9 cellular contexts compared by ENCODE assay signal in genomic region chr4:51845055-51845426, GRCh38. TPM values are rescaled to one million over a fixed set of nuclear protein-coding genes. Genes with fewer than 3 reads are reported as not detected.
DNase-seq lines count a peak whose midpoint lies in the region; ATAC-seq, FAIRE-seq and TF ChIP-seq lines count a peak whose summit lies in the region.
"Had no signal": no experiment of that assay in that cellular context is flagged by ENCODE, and none has a peak within 500 bp of the region (broad histone marks: within the 10 kb centered on the region; RNA-seq: fewer than 3 reads in every experiment).

No MANE protein-coding gene starts in this region.

- H3K36me3 ChIP-seq in Karpas-422 (ENCODE audit: insufficient read depth, low read length), result peaks cover 30% of the 10 kb centered on the region
- H3K36me3 ChIP-seq in naive thymus-derived CD4-positive, alpha-beta T cell (ENCODE audit: control insufficient read depth in 2 of 3, insufficient read depth in 3 of 3, low read length in 3 of 3), result peaks cover 0 to 12% (median 0%) of the 10 kb centered on the region in 3 experiments

- POLR2A ChIA-PET in AG04450 (lab: Yijun Ruan, JAX), result no interaction called here
- POLR2A ChIA-PET in naive thymus-derived CD4-positive, alpha-beta T cell (lab: Charles Lee), result no interaction called here

- CTCF ChIA-PET in AG04450 (lab: Charles Lee), result no interaction called here
- CTCF ChIA-PET in naive thymus-derived CD4-positive, alpha-beta T cell (lab: Charles Lee), result no interaction called here

- H3K27ac Mint-ChIP-seq in naive thymus-derived CD4-positive, alpha-beta T cell, result peak overlapping the region; percentile 3 to 98 (median 76)

- TF ChIP-seq CTCF in AG04450 (IDR thresholded peaks at IDR 0.05; ENCODE audit: low read depth, low read length) (no peak), coronary artery (IDR thresholded peaks at IDR 0.05) (no peak)

- H3K9me3 Mint-ChIP-seq in naive thymus-derived CD4-positive, alpha-beta T cell, result peaks cover 0 to 1% (median 0%) of the 10 kb centered on the region in 11 donors

- H3K27me3 ChIP-seq in AG04450 (ENCODE audit: control insufficient read depth, insufficient read depth, low read length) (no peaks in the 10 kb centered on the region), Karpas-422 (ENCODE audit: low read length) (no peaks in the 10 kb centered on the region)
- no peaks in the 10 kb centered on the region for H3K27me3 ChIP-seq in naive thymus-derived CD4-positive, alpha-beta T cell (ENCODE audit: control insufficient read depth in 2 of 2, insufficient read depth in 2 of 2, low read length in 2 of 2)

- peaks cover 14 to 49% (median 38%) of the 10 kb centered on the region in 7 donors for H3K4me1 Mint-ChIP-seq in naive thymus-derived CD4-positive, alpha-beta T cell

- H4K20me1 ChIP-seq in Karpas-422 (ENCODE audit: insufficient read depth, low read depth, low read length), result peaks cover 25% of the 10 kb centered on the region

- DNase-seq in AG04450 (ENCODE audit: low read depth, low spot score), result no peak
- no peak for DNase-seq in Karpas-422
- DNase-seq in coronary artery (ENCODE audit: low spot score), result no peak
- DNase-seq in naive thymus-derived CD4-positive, alpha-beta T cell, result no peak
- no peak for DNase-seq in urothelium cell line (ENCODE audit: low spot score)
- no peak for DNase-seq in NCI-H748 (lab: John Stamatoyannopoulos, UW; ENCODE audit: unreplicated experiment)

- FAIRE-seq in urothelium cell line (lab: Jason Lieb, UNC), result no peak
- FAIRE-seq: GM12892 had no signal

- H3K36me3 Mint-ChIP-seq in naive thymus-derived CD4-positive, alpha-beta T cell, result peaks cover 0 to 6% (median 3%) of the 10 kb centered on the region in 5 donors

- H3K4me3 Mint-ChIP-seq in naive thymus-derived CD4-positive, alpha-beta T cell, result peak overlapping the region; percentile 90 to 100 (median 96)

- peak overlapping the region; percentile 86 for H3K9ac ChIP-seq in Karpas-422 (ENCODE audit: low read length)

- H3K9me3 ChIP-seq in AG04450 (ENCODE audit: control insufficient read depth, insufficient read depth, low read length), result no peaks in the 10 kb centered on the region
- H3K9me3 ChIP-seq in Karpas-422 (ENCODE audit: low read length), result no peaks in the 10 kb centered on the region
- H3K9me3 ChIP-seq in naive thymus-derived CD4-positive, alpha-beta T cell (ENCODE audit: control insufficient read depth in 2 of 3, low read length in 3 of 3), result no peaks in the 10 kb centered on the region

- H3K4me1 ChIP-seq in Karpas-422 (ENCODE audit: low read length), result peaks cover 64% of the 10 kb centered on the region
- H3K4me1 ChIP-seq in naive thymus-derived CD4-positive, alpha-beta T cell (ENCODE audit: control insufficient read depth in 2 of 2, insufficient read depth in 2 of 2, low read length in 2 of 2), result peaks cover 4% of the 10 kb centered on the region in 2 donors

- H3K4me3 ChIP-seq in AG04450 (ENCODE audit: low read depth, low read length) (peak overlapping the region; percentile 82), Karpas-422 (ENCODE audit: low read length) (peak overlapping the region; percentile 93), coronary artery (peak overlapping the region; percentile 94)
- peak overlapping the region; percentile 85 for H3K4me3 ChIP-seq in naive thymus-derived CD4-positive, alpha-beta T cell (ENCODE audit: low read length)

- ATAC-seq in naive thymus-derived CD4-positive, alpha-beta T cell, result no peak
- ATAC-seq in HG03521 (IDR thresholded peaks at IDR 0.05; ENCODE audit: unreplicated experiment), result no peak
- no peak for ATAC-seq in HG03196 (IDR thresholded peaks at IDR 0.05; ENCODE audit: unreplicated experiment)

- H3K27ac ChIP-seq in AG04450 (ENCODE audit: low read depth, low read length) (peak overlapping the region; percentile 65), Karpas-422 (ENCODE audit: low read length) (peak overlapping the region; percentile 75; the same call in 1 of the 2 replicates), coronary artery (peak overlapping the region; percentile 96 to 99)
- H3K27ac ChIP-seq in naive thymus-derived CD4-positive, alpha-beta T cell (ENCODE audit: low read depth, low read length), result peak overlapping the region; percentile 76

- H2AFZ ChIP-seq in Karpas-422 (ENCODE audit: low read length), result no peak overlapping the region

- intact Hi-C loops in naive thymus-derived CD4-positive, alpha-beta T cell (cut with micrococcal nuclease), result loop anchor here in 1 of 2 donors (10.0 kb wide), 1 partner anchor 810 kb away; the partner anchor contains the start of gene USP46

- H3K79me2 ChIP-seq in Karpas-422 (ENCODE audit: low read length), result peaks cover 64% of the 10 kb centered on the region

- peak overlapping the region; percentile 95 for H3K4me2 ChIP-seq in Karpas-422 (ENCODE audit: low read depth, low read length, poor library complexity, severe bottlenecking)

- peaks cover 0 to 9% (median 0%) of the 10 kb centered on the region in 5 donors for H3K27me3 Mint-ChIP-seq in naive thymus-derived CD4-positive, alpha-beta T cell

- H3K9me2 ChIP-seq in Karpas-422 (replicated peaks; ENCODE audit: insufficient read depth, low read length), result no peaks in the 10 kb centered on the region

RNA-seq across cellular contexts. Expression of gene DCUN1D4, which starts 2.1 kb away (rescaled TPM):
- 55.7 and 67.2 TPM in 2 replicates for polyA plus RNA-seq in AG04450 (2011; rRNA removed)
- polyA minus RNA-seq in AG04450 (2011; rRNA and poly(A)+ RNA removed), result 61.2 and 102 TPM in 2 replicates
- 23.8 and 78.6 TPM in 2 replicates for total RNA-seq in Karpas-422 (2014; rRNA removed; shearing (Covaris generic); ENCODE audit: low replicate concordance)
- 10 to 100 TPM; 31.3 to 60.7 (median 35.3) TPM for total RNA-seq in naive thymus-derived CD4-positive, alpha-beta T cell
- 10 to 100 TPM; 15.4 to 15.5 TPM for polyA plus RNA-seq in naive thymus-derived CD4-positive, alpha-beta T cell
